ENCODE assay signal across 23 cellular contexts in genomic region chr4:131566026-131566425, GRCh38.
"Had no signal": no experiment of that assay in that cellular context is flagged by ENCODE, and none has a peak within 500 bp of the region (broad histone marks: within the 10 kb centered on the region; RNA-seq: fewer than 3 reads in every experiment).

No MANE protein-coding gene starts in this region.

- ATAC-seq: gastrocnemius medialis; left colon; left ventricle myocardium superior; pancreas; sciatic nerve; stimulated activated naive B cell treated with anti-CD40 and anti-IgM and Interleukin-4, amounts not matched to agents 10 μg/mL and 1 μg/mL and 100 μg/mL, for 72 hours; stimulated activated naive CD8-positive, alpha-beta T cell treated with anti-CD3 and anti-CD28 coated beads, Interleukin-15, amount 100 ng/mL, for 72 hours; upper lobe of right lung had no signal

- H3K27ac ChIP-seq: coronary artery, gastrocnemius medialis, pancreas, skin epidermis, testis, tibial nerve, upper lobe of right lung, vagina had no signal

- H3K9me3 ChIP-seq: gastrocnemius medialis, pancreas, testis, tibial nerve, upper lobe of right lung, vagina had no signal

- H3K36me3 ChIP-seq: gastrocnemius medialis, pancreas, tibial nerve, upper lobe of right lung, vagina had no signal

- H3K4me1 ChIP-seq: gastrocnemius medialis, pancreas, testis, tibial nerve, upper lobe of right lung, vagina had no signal

- H3K27me3 ChIP-seq: gastrocnemius medialis, pancreas, testis, tibial nerve, upper lobe of right lung, vagina had no signal

- H3K4me3 ChIP-seq: coronary artery, gastrocnemius medialis, lung, pancreas, skin epidermis, testis, tibial nerve, upper lobe of right lung, vagina had no signal

- DNase-seq: effector CD4-positive, alpha-beta T cell; endodermal cell; gastrocnemius medialis; kidney; left colon; left ventricle myocardium superior; mesendoderm; naive B cell; occipital lobe; pancreas; retina; stimulated activated CD4-positive, alpha-beta T cell treated with anti-CD3 and anti-CD28 coated beads, Interleukin-2, amount 100 ng/mL, for 24 hours; stimulated activated CD4-positive, alpha-beta T cell treated with anti-CD3 and anti-CD28 coated beads, Interleukin-4, amount 100 ng/mL, for 4 hours; stimulated activated naive B cell treated with anti-CD40 and anti-IgM and Interleukin-4, amounts not matched to agents 10 μg/mL and 1 μg/mL and 100 μg/mL, for 72 hours; stimulated activated naive CD8-positive, alpha-beta T cell treated with anti-CD3 and anti-CD28 coated beads, Interleukin-15, amount 100 ng/mL, for 72 hours; testis; upper lobe of right lung had no signal
